ENCODE assay signal across 8 cellular contexts in the genomic region with DNA sequence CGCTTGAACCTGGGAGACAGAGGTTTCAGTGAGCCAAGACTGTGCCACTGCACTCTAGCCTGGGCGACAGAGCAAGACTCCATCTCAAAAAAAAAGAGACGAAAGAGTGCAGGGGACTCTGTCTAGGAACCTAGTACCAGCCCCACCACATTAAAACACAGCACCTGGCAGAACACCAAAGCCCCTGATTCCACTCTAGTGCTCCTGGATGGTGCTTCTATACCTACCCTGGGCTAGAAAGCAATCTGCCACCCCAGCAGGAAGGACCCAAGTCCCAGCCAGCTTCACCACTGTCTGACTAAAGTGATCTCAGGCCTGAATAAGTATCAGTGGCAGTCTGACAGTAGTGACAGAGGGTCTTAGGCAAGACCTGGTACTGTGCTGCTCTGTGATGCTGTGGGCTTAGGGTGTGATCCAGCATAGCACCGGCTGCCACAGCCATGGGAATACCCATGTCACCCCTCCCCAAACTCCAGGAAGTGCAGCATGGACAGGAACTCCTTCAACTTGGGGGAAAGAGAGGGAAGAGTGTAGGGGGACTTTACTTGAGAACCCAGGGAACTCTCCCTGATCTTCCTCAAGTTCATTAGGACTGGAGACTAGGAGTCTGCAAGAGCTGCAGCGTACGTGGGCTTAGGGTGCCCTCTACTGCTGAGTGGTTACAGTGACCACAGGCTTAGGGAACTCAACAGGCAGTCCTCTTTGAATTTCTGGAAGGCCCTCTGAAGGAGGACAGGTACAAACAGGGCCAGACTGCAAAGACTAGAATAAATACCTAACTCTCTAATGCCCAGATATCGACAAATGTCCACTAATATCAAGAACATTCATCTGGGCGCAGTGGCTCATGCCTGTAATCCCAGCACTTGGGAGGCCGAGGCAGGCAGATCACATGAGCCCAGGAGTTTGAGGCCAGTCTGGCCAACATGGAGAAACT. TPM values are rescaled to one million over a fixed set of nuclear protein-coding genes. Genes with fewer than 3 reads are reported as not detected.
DNase-seq lines count a peak whose midpoint lies in the region; ATAC-seq and TF ChIP-seq lines count a peak whose summit lies in the region.

No MANE protein-coding gene starts in this region.

- no peaks in the 10 kb centered on the region for H4K20me1 ChIP-seq in osteoblast (ENCODE audit: insufficient read depth, low read length)

- peaks cover 21% of the 10 kb centered on the region for H3K27me3 Mint-ChIP-seq in type B pancreatic cell

- no peak for ATAC-seq in GM18861 (IDR thresholded peaks at IDR 0.05; ENCODE audit: unreplicated experiment)

- H3K36me3 Mint-ChIP-seq in type B pancreatic cell: no peaks in the 10 kb centered on the region

- H3K79me2 ChIP-seq in osteoblast (ENCODE audit: insufficient read depth, low read length): no peaks in the 10 kb centered on the region

- TF ChIP-seq CTCF in fibroblast of mammary gland (conservative IDR thresholded peaks at IDR 0.05; ENCODE audit: control insufficient read depth, insufficient read depth, low read depth, low read length) (peak; percentile 84), osteoblast (IDR thresholded peaks at IDR 0.05; ENCODE audit: extremely low read depth, low read depth, low read length) (peak; percentile 86), type B pancreatic cell (conservative IDR thresholded peaks at IDR 0.05) (peak; percentile 89)

- H3K27ac ChIP-seq in osteoblast (ENCODE audit: low read depth, low read length): no peak overlapping the region

- H3K4me2 ChIP-seq in osteoblast (ENCODE audit: insufficient read depth, low read length): no peak overlapping the region

- H3K27ac Mint-ChIP-seq in type B pancreatic cell: no peak overlapping the region

- H3K36me3 ChIP-seq in osteoblast (ENCODE audit: insufficient read depth, low read length): no peaks in the 10 kb centered on the region

- no peaks in the 10 kb centered on the region for H3K27me3 ChIP-seq in osteoblast (ENCODE audit: insufficient read depth, low read length)

- no peak overlapping the region for H2AFZ ChIP-seq in osteoblast (ENCODE audit: low read length)

- H3K4me1 ChIP-seq in osteoblast (ENCODE audit: insufficient read depth, low read length): no peaks in the 10 kb centered on the region

- no peak overlapping the region for H3K4me3 Mint-ChIP-seq in type B pancreatic cell

- peaks cover 3% of the 10 kb centered on the region for H3K4me1 Mint-ChIP-seq in type B pancreatic cell (ENCODE audit: unreplicated experiment)

- H3K4me3 ChIP-seq in fibroblast of mammary gland (ENCODE audit: control insufficient read depth, low read depth, low read length) (no peak overlapping the region), osteoblast (ENCODE audit: insufficient read depth, low read length) (no peak overlapping the region)

- no peaks in the 10 kb centered on the region for H3K9me3 Mint-ChIP-seq in type B pancreatic cell

- H3K9me3 ChIP-seq in osteoblast (ENCODE audit: low read depth, low read length): no peaks in the 10 kb centered on the region

- DNase-seq in Daoy (ENCODE audit: low read depth) (peak; percentile 76), KG1 (lab: John Stamatoyannopoulos, UW) (peak; percentile 50), OCI-M2 (lab: John Stamatoyannopoulos, UW; ENCODE audit: unreplicated experiment) (peak; percentile 46), activated T-cell treated with anti-CD3 and anti-CD28 coated beads for 4 hours (peak; percentile 21), fibroblast of mammary gland (ENCODE audit: low read depth) (peak; percentile 81), osteoblast (ENCODE audit: insufficient read length, low spot score, missing footprints) (peak; percentile 67), type B pancreatic cell (ENCODE audit: extremely low spot score, unreplicated experiment) (no peak)

RNA-seq across cellular contexts. Expression of a gene that starts 30.0 kb away (rescaled TPM):
- total RNA-seq in Daoy (2014; rRNA removed; shearing (Covaris generic)): 0.57 and 1.5 TPM in 2 replicates
- total RNA-seq in osteoblast (under 0.01 TPM in 2 replicates), type B pancreatic cell (ENCODE audit: low replicate concordance) (14.0 and 21.8 TPM in 2 replicates)

RNA-seq across cellular contexts. Expression of a gene that starts 40.9 kb away (rescaled TPM):
- 0.06 TPM in 1 of 2 replicates, not detected in the other for total RNA-seq in Daoy (2014; rRNA removed; shearing (Covaris generic))
- total RNA-seq in osteoblast: under 0.01 TPM in 2 replicates
- 0.10 TPM in 1 of 2 replicates, not detected in the other for total RNA-seq in type B pancreatic cell (ENCODE audit: low replicate concordance)
